Comparison of ENCODE assay signal across 8 cellular contexts in genomic region chr9:77488439-77489126, GRCh38.
DNase-seq lines count a peak whose midpoint lies in the region; ATAC-seq and TF ChIP-seq lines count a peak whose summit lies in the region.

No MANE protein-coding gene starts in this region.

- H3K27me3 Mint-ChIP-seq in activated T-cell treated with anti-CD3 and anti-CD28 coated beads, Interleukin-2, amount 50 U/mL, for 72 hours (ENCODE audit: low read depth) = peaks cover 11% of the 10 kb centered on the region
- no peaks in the 10 kb centered on the region for H3K27me3 Mint-ChIP-seq in stimulated activated naive CD8-positive, alpha-beta T cell treated with anti-CD3 and anti-CD28 coated beads, Interleukin-15, amount 100 ng/mL, for 72 hours

- H3K9me3 Mint-ChIP-seq in activated T-cell treated with anti-CD3 and anti-CD28 coated beads, Interleukin-2, amount 50 U/mL, for 72 hours = no peaks in the 10 kb centered on the region
- H3K9me3 Mint-ChIP-seq in stimulated activated naive CD8-positive, alpha-beta T cell treated with anti-CD3 and anti-CD28 coated beads, Interleukin-15, amount 100 ng/mL, for 72 hours = peaks cover 0 to 16% of the 10 kb centered on the region in 2 donors

- ATAC-seq in activated T-cell treated with anti-CD3 and anti-CD28 coated beads, Interleukin-2, amount 50 U/mL, for 72 hours (replicated peaks in 1 of 2) = peak; percentile 30 to 55
- peak; percentile 68 for ATAC-seq in stimulated activated naive CD8-positive, alpha-beta T cell treated with anti-CD3 and anti-CD28 coated beads, Interleukin-15, amount 100 ng/mL, for 72 hours
- ATAC-seq in omental fat pad (ENCODE audit: low FRiP score) = no peak

- peak overlapping the region; percentile 39 for H3K27ac Mint-ChIP-seq in activated T-cell treated with anti-CD3 and anti-CD28 coated beads, Interleukin-2, amount 50 U/mL, for 72 hours
- no peak overlapping the region for H3K27ac Mint-ChIP-seq in stimulated activated naive CD8-positive, alpha-beta T cell treated with anti-CD3 and anti-CD28 coated beads, Interleukin-15, amount 100 ng/mL, for 72 hours

- TF ChIP-seq CTCF in LNCaP clone FGC (IDR thresholded peaks at IDR 0.05; ENCODE audit: control insufficient read depth, extremely low read depth, insufficient read depth) (peak; percentile 66), cardiac fibroblast (IDR thresholded peaks at IDR 0.05; ENCODE audit: low read depth, low read length) (peak; percentile 67), omental fat pad (IDR thresholded peaks at IDR 0.05) (no peak)

- H3K4me3 Mint-ChIP-seq in activated T-cell treated with anti-CD3 and anti-CD28 coated beads, Interleukin-2, amount 50 U/mL, for 72 hours = peak overlapping the region; percentile 71 to 80
- peak overlapping the region; percentile 80 to 85 for H3K4me3 Mint-ChIP-seq in stimulated activated naive CD8-positive, alpha-beta T cell treated with anti-CD3 and anti-CD28 coated beads, Interleukin-15, amount 100 ng/mL, for 72 hours

- no peak for DNase-seq in activated T-cell treated with anti-CD3 and anti-CD28 coated beads, Interleukin-2, amount 50 U/mL, for 72 hours
- DNase-seq in activated T-cell treated with anti-CD3 and anti-CD28 coated beads for 4 hours = no peak
- DNase-seq in LNCaP clone FGC (ENCODE audit: low read depth) = peak; percentile 56
- DNase-seq in cardiac fibroblast (ENCODE audit: low read depth in 2 of 2) = peak; percentile 55 to 66
- no peak for DNase-seq in stimulated activated naive CD8-positive, alpha-beta T cell treated with anti-CD3 and anti-CD28 coated beads, Interleukin-15, amount 100 ng/mL, for 72 hours
- no peak for DNase-seq in cerebellum (ENCODE audit: low spot score)
- no peak for DNase-seq in stimulated activated CD8-positive, alpha-beta memory T cell treated with anti-CD3 and anti-CD28 coated beads, Interleukin-4, amount 100 ng/mL, for 48 hours
- no peak for DNase-seq in omental fat pad (ENCODE audit: low spot score)

- no peak overlapping the region for H3K4me3 ChIP-seq in LNCaP clone FGC (ENCODE audit: low read depth, low read length)
- H3K4me3 ChIP-seq in cardiac fibroblast (replicated peaks in 1 of 2; ENCODE audit: low read depth in 2 of 2, low read length in 2 of 2) = no peak overlapping the region

- H3K4me1 Mint-ChIP-seq in activated T-cell treated with anti-CD3 and anti-CD28 coated beads, Interleukin-2, amount 50 U/mL, for 72 hours (ENCODE audit: low read depth) = peaks cover 38% of the 10 kb centered on the region
- H3K4me1 Mint-ChIP-seq in stimulated activated naive CD8-positive, alpha-beta T cell treated with anti-CD3 and anti-CD28 coated beads, Interleukin-15, amount 100 ng/mL, for 72 hours = peaks cover 14% of the 10 kb centered on the region

- H3K36me3 Mint-ChIP-seq in activated T-cell treated with anti-CD3 and anti-CD28 coated beads, Interleukin-2, amount 50 U/mL, for 72 hours (ENCODE audit: insufficient read depth in 2 of 2) = peaks cover 4 to 11% of the 10 kb centered on the region in 2 donors

Comparison
In these comparisons a context has a peak if more than half of its experiments do, and no peak if none do; other contexts are left out.
1. DNase-seq: peak in LNCaP clone FGC (single experiment) and cardiac fibroblast (2 of 2); none in activated T-cell treated with anti-CD3 and anti-CD28 coated beads, Interleukin-2, amount 50 U/mL, for 72 hours (0 of 2), activated T-cell treated with anti-CD3 and anti-CD28 coated beads for 4 hours (single experiment), stimulated activated naive CD8-positive, alpha-beta T cell treated with anti-CD3 and anti-CD28 coated beads, Interleukin-15, amount 100 ng/mL, for 72 hours (0 of 2), cerebellum (single experiment), stimulated activated CD8-positive, alpha-beta memory T cell treated with anti-CD3 and anti-CD28 coated beads, Interleukin-4, amount 100 ng/mL, for 48 hours (single experiment) and omental fat pad (single experiment).
2. CTCF ChIP-seq: peak in LNCaP clone FGC (single experiment) and cardiac fibroblast (single experiment); none in omental fat pad (0 of 3).